13 cellular contexts compared by ENCODE assay signal in genomic region chr14:103867523-103867953, GRCh38. TPM values are rescaled to one million over a fixed set of nuclear protein-coding genes. Genes with fewer than 3 reads are reported as not detected.
DNase-seq lines count a peak whose midpoint lies in the region; ATAC-seq, FAIRE-seq and TF ChIP-seq lines count a peak whose summit lies in the region.
"Had no signal": no experiment of that assay in that cellular context is flagged by ENCODE, and none has a peak within 500 bp of the region (broad histone marks: within the 10 kb centered on the region; RNA-seq: fewer than 3 reads in every experiment).

No MANE protein-coding gene starts in this region.

- TF ChIP-seq CTCF in MCF 10A (IDR thresholded peaks at IDR 0.05; ENCODE audit: unreplicated experiment) = no peak
- no peak for TF ChIP-seq CTCF in upper lobe of right lung (IDR thresholded peaks at IDR 0.05)
- no peak for TF ChIP-seq CTCF in CD14-positive monocyte (IDR thresholded peaks at IDR 0.05)

- POLR2A ChIA-PET in MCF 10A (lab: Yijun Ruan, JAX) = interaction anchor here (0.7 to 2.7 kb wide), 8 partner anchors 21 to 65 kb away, joined by 3 to 16 read pairs (median 4); partner anchors contain the start of gene PPP1R13B

- peaks cover 21% of the 10 kb centered on the region for H3K4me1 Mint-ChIP-seq in MCF 10A (ENCODE audit: insufficient read depth, unreplicated experiment)
- peaks cover 4% of the 10 kb centered on the region for H3K4me1 Mint-ChIP-seq in CD14-positive monocyte

- no peaks in the 10 kb centered on the region for H3K9me3 ChIP-seq in upper lobe of right lung

- peak; percentile 71 for ATAC-seq in upper lobe of right lung
- ATAC-seq: activated CD8-positive, alpha-beta T cell treated with anti-CD3 and anti-CD28 coated beads, Interleukin-2, amount 10 ng/mL, durations not matched to agents 7 days and 5 days had no signal

- H3K36me3 ChIP-seq in upper lobe of right lung = no peaks in the 10 kb centered on the region

- peak; percentile 35 for DNase-seq in NCI-H2029 (lab: John Stamatoyannopoulos, UW)
- no peak for DNase-seq in NCI-H2029 treated with DMSO at 0.1 percent for 48 hours (lab: John Stamatoyannopoulos, UW)
- peak; percentile 84 for DNase-seq in MCF 10A (ENCODE audit: unreplicated experiment)
- peak; percentile 81 for DNase-seq in upper lobe of right lung
- DNase-seq in activated CD8-positive, alpha-beta memory T cell treated with anti-CD3 and anti-CD28 coated beads for 24 hours = no peak
- DNase-seq in HTR-8/SVneo (ENCODE audit: insufficient read length, low spot score) = no peak
- DNase-seq in CD14-positive monocyte (ENCODE audit: low spot score) = no peak
- DNase-seq: activated CD8-positive, alpha-beta T cell treated with anti-CD3 and anti-CD28 coated beads, Interleukin-2, amount 10 ng/mL, durations not matched to agents 7 days and 5 days; NCI-H748 treated with DMSO at 0.1 percent for 48 hours; stimulated activated CD4-positive, alpha-beta T cell treated with anti-CD3 and anti-CD28 coated beads, Interleukin-1b, Interleukin-23, amount 100 ng/mL, for 48 hours; T-helper 1 cell had no signal

- intact Hi-C loops in MCF 10A (cut with micrococcal nuclease) (no loop called here), upper lobe of right lung (cut with DNase I) (no loop called here), CD14-positive monocyte (cut with micrococcal nuclease) (no loop called here)

- H3K36me3 Mint-ChIP-seq in MCF 10A (ENCODE audit: insufficient read depth, unreplicated experiment) (no peaks in the 10 kb centered on the region), CD14-positive monocyte (no peaks in the 10 kb centered on the region)

- no peaks in the 10 kb centered on the region for H3K27me3 Mint-ChIP-seq in MCF 10A (ENCODE audit: insufficient read depth, unreplicated experiment)
- H3K27me3 Mint-ChIP-seq in CD14-positive monocyte (ENCODE audit: low read depth in 3 of 3) = peaks cover 4 to 10% (median 8%) of the 10 kb centered on the region in 3 donors

- no TSS peak for BruUV-seq in MCF 10A (replicated peaks; lab: Mats Ljungman, UMichigan)

- no peak for FAIRE-seq in HTR-8/SVneo (lab: Jason Lieb, UNC)
- FAIRE-seq: A204.1 had no signal

- H3K27me3 ChIP-seq in layer of hippocampus (ENCODE audit: control insufficient read depth, insufficient read depth, low read length) = no peaks in the 10 kb centered on the region
- H3K27me3 ChIP-seq in upper lobe of right lung = no peaks in the 10 kb centered on the region

- H3K27ac ChIP-seq in layer of hippocampus (ENCODE audit: low read depth, low read length) (peak overlapping the region; percentile 69), upper lobe of right lung (peak overlapping the region; percentile 47)

- peaks cover 24% of the 10 kb centered on the region for H3K4me1 ChIP-seq in upper lobe of right lung

- H3K27ac Mint-ChIP-seq in MCF 10A (ENCODE audit: low read depth, unreplicated experiment) (peak overlapping the region; percentile 50), CD14-positive monocyte (no peak overlapping the region)
- H3K27ac Mint-ChIP-seq: activated CD8-positive, alpha-beta T cell treated with anti-CD3 and anti-CD28 coated beads, Interleukin-2, amount 10 ng/mL, durations not matched to agents 7 days and 5 days had no signal

- no peak overlapping the region for H3K4me3 ChIP-seq in upper lobe of right lung

- CTCF ChIA-PET in MCF 10A (lab: Yijun Ruan, JAX) = interaction anchor here (0.6 to 2.6 kb wide), 4 partner anchors 34 to 318 kb away, joined by 4 to 12 read pairs (median 8); no protein-coding TSS in a partner anchor

- no peaks in the 10 kb centered on the region for H3K9me3 Mint-ChIP-seq in MCF 10A (ENCODE audit: unreplicated experiment)
- H3K9me3 Mint-ChIP-seq in CD14-positive monocyte = peaks cover 0 to 2% (median 0%) of the 10 kb centered on the region in 7 donors

- H3K4me3 Mint-ChIP-seq in MCF 10A (ENCODE audit: unreplicated experiment) (no peak overlapping the region), CD14-positive monocyte (no peak overlapping the region)
- H3K4me3 Mint-ChIP-seq: activated CD8-positive, alpha-beta T cell treated with anti-CD3 and anti-CD28 coated beads, Interleukin-2, amount 10 ng/mL, durations not matched to agents 7 days and 5 days had no signal

RNA-seq across cellular contexts. Expression of gene PPP1R13B, which starts 20.2 kb away (rescaled TPM):
- total RNA-seq in MCF 10A (2022) (16.2 and 17.5 TPM in 2 replicates), upper lobe of right lung (78.5 TPM)
- polyA plus RNA-seq in CD14-positive monocyte = under 1 TPM; 0.48 to 0.99 TPM

Comparison
In these comparisons a context has a peak if more than half of its experiments do, and no peak if none do; other contexts are left out.
1. DNase-seq: peak in NCI-H2029 (single experiment), MCF 10A (single experiment) and upper lobe of right lung (single experiment); none in NCI-H2029 treated with DMSO at 0.1 percent for 48 hours (single experiment), activated CD8-positive, alpha-beta memory T cell treated with anti-CD3 and anti-CD28 coated beads for 24 hours (single experiment), HTR-8/SVneo (single experiment) and CD14-positive monocyte (single experiment).